ENCODE assay signal across 1 cellular context in genomic region chr19:3243851-3244700, GRCh38.
A peak's percentile ranks its signal among the peaks of the same experiment; 100 is the strongest.
TF ChIP-seq lines count a peak whose summit lies in the region.

No MANE protein-coding gene starts in this region.

TF ChIP-seq in HepG2, 621 proteins besides CTCF, POLR2A, EP300 and RAD21 (continued from another document and continues in another):
- TF ChIP-seq GTF3A (CRISPR knock-in tag; conservative IDR thresholded peaks at IDR 0.05) (no peak), BRCA1 (CRISPR knock-in tag; IDR thresholded peaks at IDR 0.05) (no peak), NR2F6 (IDR thresholded peaks at IDR 0.05) (no peak), NR2F6 (CRISPR knock-in tag; IDR thresholded peaks at IDR 0.05) (no peak), FOXO1 (CRISPR knock-in tag; IDR thresholded peaks at IDR 0.05) (no peak), ZFAT (CRISPR knock-in tag; conservative IDR thresholded peaks at IDR 0.05) (no peak), FOXA1 (IDR thresholded peaks at IDR 0.05) (no peak), FOXA1 (CRISPR knock-in tag; IDR thresholded peaks at IDR 0.05) (no peak), HNF1B (CRISPR knock-in tag; IDR thresholded peaks at IDR 0.05) (no peak), FOXC1 (CRISPR knock-in tag; IDR thresholded peaks at IDR 0.05; ENCODE audit: borderline replicate concordance) (0 out of 2 replicates have a peak, but pooled peaks have one; percentile 59), ZFP36 (IDR thresholded peaks at IDR 0.05; ENCODE audit: borderline replicate concordance, low read depth, low read length, partially characterized antibody) (no peak), PBX2 (CRISPR knock-in tag; IDR thresholded peaks at IDR 0.05) (no peak), CHD4 (IDR thresholded peaks at IDR 0.05; ENCODE audit: borderline replicate concordance, low read length) (no peak), SMAD1 (CRISPR knock-in tag; IDR thresholded peaks at IDR 0.05; ENCODE audit: borderline replicate concordance, low read depth) (no peak), PRPF4 (IDR thresholded peaks at IDR 0.05; ENCODE audit: low read depth, low read length, poor library complexity, severe bottlenecking) (no peak), MYC (CRISPR knock-in tag; IDR thresholded peaks at IDR 0.05; ENCODE audit: borderline replicate concordance) (no peak), MEF2D (CRISPR knock-in tag; IDR thresholded peaks at IDR 0.05) (peak; percentile 52; the same call in 1 of the 2 replicates), SMARCE1 (IDR thresholded peaks at IDR 0.05; ENCODE audit: borderline replicate concordance) (no peak), KLF16 (CRISPR knock-in tag; IDR thresholded peaks at IDR 0.05) (0 out of 4 replicates have a peak, but pooled peaks of 1 of the 2 experiments have one; percentile 54), TOPORS (CRISPR knock-in tag; IDR thresholded peaks at IDR 0.05) (no peak), SAP130 (CRISPR knock-in tag; IDR thresholded peaks at IDR 0.05; ENCODE audit: low read depth) (peak; percentile 67), ZNF737 (CRISPR knock-in tag; IDR thresholded peaks at IDR 0.05; ENCODE audit: borderline replicate concordance) (no peak), KLF6 (CRISPR knock-in tag; IDR thresholded peaks at IDR 0.05) (peak; percentile 62; the same call in 1 of the 2 replicates), CCAR2 (optimal IDR thresholded peaks at IDR 0.05; ENCODE audit: low read depth, low read length) (no peak), TEAD2 (CRISPR knock-in tag; IDR thresholded peaks at IDR 0.05) (no peak), NFKBIZ (CRISPR knock-in tag; IDR thresholded peaks at IDR 0.05) (no peak), HOXA3 (CRISPR knock-in tag; IDR thresholded peaks at IDR 0.05) (peak; percentile 47; the same call in 1 of the 2 replicates), PRMT3 (CRISPR knock-in tag; IDR thresholded peaks at IDR 0.05; ENCODE audit: borderline replicate concordance, low read depth) (no peak), THAP8 (CRISPR knock-in tag; IDR thresholded peaks at IDR 0.05; ENCODE audit: borderline replicate concordance) (no peak), DMTF1 (CRISPR knock-in tag; IDR thresholded peaks at IDR 0.05) (no peak), ZNF740 (CRISPR knock-in tag; IDR thresholded peaks at IDR 0.05) (no peak), ELF4 (CRISPR knock-in tag; IDR thresholded peaks at IDR 0.05; ENCODE audit: borderline replicate concordance) (no peak), ZNF703 (CRISPR knock-in tag; IDR thresholded peaks at IDR 0.05; ENCODE audit: borderline replicate concordance) (no peak), ZNF7 (CRISPR knock-in tag; IDR thresholded peaks at IDR 0.05) (no peak), SP1 (IDR thresholded peaks at IDR 0.05) (no peak), SP1 (CRISPR knock-in tag; IDR thresholded peaks at IDR 0.05) (no peak), ARNTL (CRISPR knock-in tag; IDR thresholded peaks at IDR 0.05) (no peak), HNF4A (CRISPR knock-in tag; IDR thresholded peaks at IDR 0.05) (no peak), PHF8 (CRISPR knock-in tag; IDR thresholded peaks at IDR 0.05) (no peak), KAT2B (IDR thresholded peaks at IDR 0.05; ENCODE audit: borderline replicate concordance, low read depth, low read length) (no peak), WIZ (CRISPR knock-in tag; IDR thresholded peaks at IDR 0.05) (peak; percentile 70; the same call in 1 of the 2 replicates), YY1 (IDR thresholded peaks at IDR 0.05; ENCODE audit: insufficient read depth, insufficient replicate concordance, low read depth, low read length) (no peak), ZSCAN29 (CRISPR knock-in tag; conservative IDR thresholded peaks at IDR 0.05) (no peak)
- TF ChIP-seq, protein P1, sequence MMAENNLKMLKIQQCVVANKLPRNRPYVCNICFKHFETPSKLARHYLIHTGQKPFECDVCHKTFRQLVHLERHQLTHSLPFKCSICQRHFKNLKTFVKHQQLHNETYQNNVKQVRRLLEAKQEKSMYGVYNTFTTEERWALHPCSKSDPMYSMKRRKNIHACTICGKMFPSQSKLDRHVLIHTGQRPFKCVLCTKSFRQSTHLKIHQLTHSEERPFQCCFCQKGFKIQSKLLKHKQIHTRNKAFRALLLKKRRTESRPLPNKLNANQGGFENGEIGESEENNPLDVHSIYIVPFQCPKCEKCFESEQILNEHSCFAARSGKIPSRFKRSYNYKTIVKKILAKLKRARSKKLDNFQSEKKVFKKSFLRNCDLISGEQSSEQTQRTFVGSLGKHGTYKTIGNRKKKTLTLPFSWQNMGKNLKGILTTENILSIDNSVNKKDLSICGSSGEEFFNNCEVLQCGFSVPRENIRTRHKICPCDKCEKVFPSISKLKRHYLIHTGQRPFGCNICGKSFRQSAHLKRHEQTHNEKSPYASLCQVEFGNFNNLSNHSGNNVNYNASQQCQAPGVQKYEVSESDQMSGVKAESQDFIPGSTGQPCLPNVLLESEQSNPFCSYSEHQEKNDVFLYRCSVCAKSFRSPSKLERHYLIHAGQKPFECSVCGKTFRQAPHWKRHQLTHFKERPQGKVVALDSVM (CRISPR knock-in tag; IDR thresholded peaks at IDR 0.05): no peak
- TF ChIP-seq, protein P2, sequence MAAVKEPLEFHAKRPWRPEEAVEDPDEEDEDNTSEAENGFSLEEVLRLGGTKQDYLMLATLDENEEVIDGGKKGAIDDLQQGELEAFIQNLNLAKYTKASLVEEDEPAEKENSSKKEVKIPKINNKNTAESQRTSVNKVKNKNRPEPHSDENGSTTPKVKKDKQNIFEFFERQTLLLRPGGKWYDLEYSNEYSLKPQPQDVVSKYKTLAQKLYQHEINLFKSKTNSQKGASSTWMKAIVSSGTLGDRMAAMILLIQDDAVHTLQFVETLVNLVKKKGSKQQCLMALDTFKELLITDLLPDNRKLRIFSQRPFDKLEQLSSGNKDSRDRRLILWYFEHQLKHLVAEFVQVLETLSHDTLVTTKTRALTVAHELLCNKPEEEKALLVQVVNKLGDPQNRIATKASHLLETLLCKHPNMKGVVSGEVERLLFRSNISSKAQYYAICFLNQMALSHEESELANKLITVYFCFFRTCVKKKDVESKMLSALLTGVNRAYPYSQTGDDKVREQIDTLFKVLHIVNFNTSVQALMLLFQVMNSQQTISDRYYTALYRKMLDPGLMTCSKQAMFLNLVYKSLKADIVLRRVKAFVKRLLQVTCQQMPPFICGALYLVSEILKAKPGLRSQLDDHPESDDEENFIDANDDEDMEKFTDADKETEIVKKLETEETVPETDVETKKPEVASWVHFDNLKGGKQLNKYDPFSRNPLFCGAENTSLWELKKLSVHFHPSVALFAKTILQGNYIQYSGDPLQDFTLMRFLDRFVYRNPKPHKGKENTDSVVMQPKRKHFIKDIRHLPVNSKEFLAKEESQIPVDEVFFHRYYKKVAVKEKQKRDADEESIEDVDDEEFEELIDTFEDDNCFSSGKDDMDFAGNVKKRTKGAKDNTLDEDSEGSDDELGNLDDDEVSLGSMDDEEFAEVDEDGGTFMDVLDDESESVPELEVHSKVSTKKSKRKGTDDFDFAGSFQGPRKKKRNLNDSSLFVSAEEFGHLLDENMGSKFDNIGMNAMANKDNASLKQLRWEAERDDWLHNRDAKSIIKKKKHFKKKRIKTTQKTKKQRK (IDR thresholded peaks at IDR 0.05; ENCODE audit: low read length): no peak
- TF ChIP-seq, protein P3, sequence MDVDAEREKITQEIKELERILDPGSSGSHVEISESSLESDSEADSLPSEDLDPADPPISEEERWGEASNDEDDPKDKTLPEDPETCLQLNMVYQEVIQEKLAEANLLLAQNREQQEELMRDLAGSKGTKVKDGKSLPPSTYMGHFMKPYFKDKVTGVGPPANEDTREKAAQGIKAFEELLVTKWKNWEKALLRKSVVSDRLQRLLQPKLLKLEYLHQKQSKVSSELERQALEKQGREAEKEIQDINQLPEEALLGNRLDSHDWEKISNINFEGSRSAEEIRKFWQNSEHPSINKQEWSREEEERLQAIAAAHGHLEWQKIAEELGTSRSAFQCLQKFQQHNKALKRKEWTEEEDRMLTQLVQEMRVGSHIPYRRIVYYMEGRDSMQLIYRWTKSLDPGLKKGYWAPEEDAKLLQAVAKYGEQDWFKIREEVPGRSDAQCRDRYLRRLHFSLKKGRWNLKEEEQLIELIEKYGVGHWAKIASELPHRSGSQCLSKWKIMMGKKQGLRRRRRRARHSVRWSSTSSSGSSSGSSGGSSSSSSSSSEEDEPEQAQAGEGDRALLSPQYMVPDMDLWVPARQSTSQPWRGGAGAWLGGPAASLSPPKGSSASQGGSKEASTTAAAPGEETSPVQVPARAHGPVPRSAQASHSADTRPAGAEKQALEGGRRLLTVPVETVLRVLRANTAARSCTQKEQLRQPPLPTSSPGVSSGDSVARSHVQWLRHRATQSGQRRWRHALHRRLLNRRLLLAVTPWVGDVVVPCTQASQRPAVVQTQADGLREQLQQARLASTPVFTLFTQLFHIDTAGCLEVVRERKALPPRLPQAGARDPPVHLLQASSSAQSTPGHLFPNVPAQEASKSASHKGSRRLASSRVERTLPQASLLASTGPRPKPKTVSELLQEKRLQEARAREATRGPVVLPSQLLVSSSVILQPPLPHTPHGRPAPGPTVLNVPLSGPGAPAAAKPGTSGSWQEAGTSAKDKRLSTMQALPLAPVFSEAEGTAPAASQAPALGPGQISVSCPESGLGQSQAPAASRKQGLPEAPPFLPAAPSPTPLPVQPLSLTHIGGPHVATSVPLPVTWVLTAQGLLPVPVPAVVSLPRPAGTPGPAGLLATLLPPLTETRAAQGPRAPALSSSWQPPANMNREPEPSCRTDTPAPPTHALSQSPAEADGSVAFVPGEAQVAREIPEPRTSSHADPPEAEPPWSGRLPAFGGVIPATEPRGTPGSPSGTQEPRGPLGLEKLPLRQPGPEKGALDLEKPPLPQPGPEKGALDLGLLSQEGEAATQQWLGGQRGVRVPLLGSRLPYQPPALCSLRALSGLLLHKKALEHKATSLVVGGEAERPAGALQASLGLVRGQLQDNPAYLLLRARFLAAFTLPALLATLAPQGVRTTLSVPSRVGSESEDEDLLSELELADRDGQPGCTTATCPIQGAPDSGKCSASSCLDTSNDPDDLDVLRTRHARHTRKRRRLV (CRISPR knock-in tag; IDR thresholded peaks at IDR 0.05): no peak
- TF ChIP-seq, protein P4, sequence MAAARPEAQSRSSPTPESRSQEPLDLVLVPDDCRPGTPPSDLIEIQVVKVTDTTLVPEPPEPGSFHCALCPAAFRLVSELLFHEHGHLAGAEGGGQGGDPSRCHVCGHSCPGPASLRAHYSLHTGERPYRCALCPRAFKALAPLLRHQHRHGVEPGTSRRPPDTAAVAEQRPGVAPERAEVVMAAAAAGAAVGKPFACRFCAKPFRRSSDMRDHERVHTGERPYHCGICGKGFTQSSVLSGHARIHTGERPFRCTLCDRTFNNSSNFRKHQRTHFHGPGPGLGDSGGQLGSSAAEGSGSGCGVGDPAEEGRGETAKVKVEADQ (CRISPR knock-in tag; IDR thresholded peaks at IDR 0.05; ENCODE audit: borderline replicate concordance): no peak
- TF ChIP-seq, protein P5, sequence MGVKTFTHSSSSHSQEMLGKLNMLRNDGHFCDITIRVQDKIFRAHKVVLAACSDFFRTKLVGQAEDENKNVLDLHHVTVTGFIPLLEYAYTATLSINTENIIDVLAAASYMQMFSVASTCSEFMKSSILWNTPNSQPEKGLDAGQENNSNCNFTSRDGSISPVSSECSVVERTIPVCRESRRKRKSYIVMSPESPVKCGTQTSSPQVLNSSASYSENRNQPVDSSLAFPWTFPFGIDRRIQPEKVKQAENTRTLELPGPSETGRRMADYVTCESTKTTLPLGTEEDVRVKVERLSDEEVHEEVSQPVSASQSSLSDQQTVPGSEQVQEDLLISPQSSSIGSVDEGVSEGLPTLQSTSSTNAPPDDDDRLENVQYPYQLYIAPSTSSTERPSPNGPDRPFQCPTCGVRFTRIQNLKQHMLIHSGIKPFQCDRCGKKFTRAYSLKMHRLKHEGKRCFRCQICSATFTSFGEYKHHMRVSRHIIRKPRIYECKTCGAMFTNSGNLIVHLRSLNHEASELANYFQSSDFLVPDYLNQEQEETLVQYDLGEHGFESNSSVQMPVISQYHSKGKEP (CRISPR knock-in tag; IDR thresholded peaks at IDR 0.05): peak; percentile 75; the same call in 1 of the 2 replicates
